ENCODE assay signal across 8 cellular contexts in the genomic region with DNA sequence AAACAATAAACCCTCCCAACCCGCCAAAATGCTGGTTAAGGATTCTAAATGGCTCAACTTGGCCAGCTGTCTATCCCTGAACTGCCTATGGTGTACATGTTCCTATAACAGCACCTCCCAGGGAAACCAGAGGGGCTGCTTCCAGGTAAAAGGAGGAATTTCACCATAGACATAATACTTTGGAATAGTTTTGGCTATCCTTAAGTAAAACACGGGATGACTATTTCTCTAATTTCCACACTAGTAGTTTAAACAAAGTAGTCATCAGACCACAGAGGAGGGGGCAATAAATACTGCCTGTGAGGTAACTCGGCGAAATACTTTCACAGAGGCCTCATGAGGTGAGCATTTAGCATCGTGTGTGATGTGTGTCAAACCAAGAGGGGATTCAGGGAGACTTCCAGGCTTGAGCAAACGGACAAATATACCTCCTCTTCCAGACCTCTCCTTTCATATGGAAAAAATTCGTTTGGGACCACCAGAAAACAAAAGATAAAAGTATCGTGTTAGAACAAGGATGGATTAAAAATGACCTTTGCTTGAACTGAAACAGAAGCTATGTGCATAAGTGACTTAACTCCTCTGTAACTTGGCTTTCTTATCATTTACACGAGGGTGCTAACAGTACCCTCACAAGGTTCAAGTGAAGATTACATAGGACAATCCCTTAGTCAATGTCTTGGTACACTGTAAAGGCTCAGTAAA. TPM values are rescaled to one million over a fixed set of nuclear protein-coding genes. Genes with fewer than 3 reads are reported as not detected.
A peak's percentile ranks its signal among the peaks of the same experiment; 100 is the strongest.
DNase-seq lines count a peak whose midpoint lies in the region; ATAC-seq and TF ChIP-seq lines count a peak whose summit lies in the region.

No MANE protein-coding gene starts in this region.

- H3K4me1 Mint-ChIP-seq in Calu3 (ENCODE audit: low read depth, unreplicated experiment) (peaks cover 9% of the 10 kb centered on the region), endodermal cell (peaks cover 13% of the 10 kb centered on the region)

- H3K27me3 Mint-ChIP-seq in Calu3 (ENCODE audit: unreplicated experiment) (no peaks in the 10 kb centered on the region), endodermal cell (ENCODE audit: insufficient read depth) (no peaks in the 10 kb centered on the region)

- peak overlapping the region; percentile 88 for H3K9ac ChIP-seq in endodermal cell (ENCODE audit: extremely low read depth, low read length, poor library complexity, severe bottlenecking)

- H3K79me2 ChIP-seq in OCI-LY7 (ENCODE audit: insufficient read depth, low read depth, low read length), result peaks cover 39% of the 10 kb centered on the region

- CTCF ChIA-PET in Calu3 (lab: Charles Lee), result no interaction called here
- CTCF ChIA-PET in OCI-LY7 (lab: Charles Lee; ENCODE audit: unreplicated experiment), result no interaction called here

- TF ChIP-seq CTCF in Calu3 (IDR thresholded peaks at IDR 0.05; ENCODE audit: unreplicated experiment) (no peak), OCI-LY7 (conservative IDR thresholded peaks at IDR 0.05; ENCODE audit: low read length) (no peak), endodermal cell (conservative IDR thresholded peaks at IDR 0.05) (no peak), ovary (IDR thresholded peaks at IDR 0.05) (no peak)

- H3K27me3 ChIP-seq in endodermal cell (ENCODE audit: control insufficient read depth, insufficient read depth, low read length, poor library complexity, severe bottlenecking) (no peaks in the 10 kb centered on the region), ovary (no peaks in the 10 kb centered on the region)

- H3K4me1 ChIP-seq in OCI-LY7 (ENCODE audit: insufficient read depth, low read length, poor library complexity, severe bottlenecking) (peaks cover 17% of the 10 kb centered on the region), endodermal cell (ENCODE audit: control insufficient read depth, insufficient read depth, low read length) (peaks cover 6% of the 10 kb centered on the region), ovary (ENCODE audit: insufficient read depth) (peaks cover 2% of the 10 kb centered on the region)

- TF ChIP-seq POLR2A in ovary (IDR thresholded peaks at IDR 0.05), result no peak

- H3K36me3 Mint-ChIP-seq in Calu3 (ENCODE audit: insufficient read depth, unreplicated experiment) (peaks cover 26% of the 10 kb centered on the region), endodermal cell (ENCODE audit: low read depth) (peaks cover 6% of the 10 kb centered on the region)

- no peaks in the 10 kb centered on the region for H3K9me2 ChIP-seq in OCI-LY7 (ENCODE audit: insufficient read depth, low read length)

- peak overlapping the region; percentile 72 for H3K27ac ChIP-seq in OCI-LY7 (ENCODE audit: low read depth, low read length, poor library complexity, severe bottlenecking)
- H3K27ac ChIP-seq in endodermal cell (ENCODE audit: low read depth, low read length), result no peak overlapping the region
- H3K27ac ChIP-seq in ovary, result peak overlapping the region in 1 of 2 donors; percentile 94

- H3K4me3 Mint-ChIP-seq in Calu3 (ENCODE audit: low read depth, unreplicated experiment) (peak overlapping the region; percentile 73), endodermal cell (peak overlapping the region; percentile 97)

- no TSS peak for BruUV-seq in Calu3 (replicated peaks; lab: Mats Ljungman, UMichigan)
- BruUV-seq in OCI-LY7 (replicated peaks; lab: Mats Ljungman, UMichigan), result no TSS peak

- H3K27ac Mint-ChIP-seq in Calu3 (ENCODE audit: unreplicated experiment) (peak overlapping the region; percentile 90), endodermal cell (peak overlapping the region; percentile 3)

- no peak for ATAC-seq in HG02759 (IDR thresholded peaks at IDR 0.05; ENCODE audit: unreplicated experiment)
- ATAC-seq in HG03097 (IDR thresholded peaks at IDR 0.05; ENCODE audit: low FRiP score, unreplicated experiment), result no peak

- no peak for TF ChIP-seq EP300 in ovary (IDR thresholded peaks at IDR 0.05)

- WGBS in endodermal cell (ENCODE audit: insufficient coverage in 1 of 2, insufficient read length in 1 of 2), 2 experiments, result 70 to 82% methylated on average over 5 to 9 of the region's 9 CpGs
- 38 to 51% (median 40%) methylated on average over 9 of the region's 9 CpGs for WGBS in ovary, 3 donors

- H3K9me3 Mint-ChIP-seq in Calu3 (ENCODE audit: low read depth, unreplicated experiment), result no peaks in the 10 kb centered on the region
- H3K9me3 Mint-ChIP-seq in endodermal cell, result no peaks in the 10 kb centered on the region

- intact Hi-C loops in Calu3 (cut with micrococcal nuclease; ENCODE audit: unreplicated experiment) (no loop called here), OCI-LY7 (cut with micrococcal nuclease; ENCODE audit: unreplicated experiment) (loop anchor here (10.0 kb wide), 1 partner anchor 177 kb away; the partner anchor contains the start of gene KIZ), ovary (cut with DNase I) (no loop called here)

- POLR2A ChIA-PET in OCI-LY7 (lab: Charles Lee), result interaction anchor here (0.6 to 0.9 kb wide), 2 partner anchors 64 to 272 kb away, joined by 3 to 4 read pairs; no protein-coding TSS in a partner anchor

- H3K4me2 ChIP-seq in OCI-LY7 (ENCODE audit: low read length), result peak overlapping the region; percentile 92

- H3K36me3 ChIP-seq in OCI-LY7 (ENCODE audit: insufficient read depth, low read length), result peaks cover 13% of the 10 kb centered on the region
- H3K36me3 ChIP-seq in endodermal cell (ENCODE audit: control insufficient read depth, insufficient read depth, low read length), result no peaks in the 10 kb centered on the region
- no peaks in the 10 kb centered on the region for H3K36me3 ChIP-seq in ovary

- no peaks in the 10 kb centered on the region for H3K9me3 ChIP-seq in OCI-LY7 (ENCODE audit: low read length)
- H3K9me3 ChIP-seq in endodermal cell (ENCODE audit: control insufficient read depth, low read length), result no peaks in the 10 kb centered on the region
- H3K9me3 ChIP-seq in ovary, result no peaks in the 10 kb centered on the region

- no peak for DNase-seq in Calu3
- DNase-seq in OCI-LY7 (ENCODE audit: low spot score), result peak; percentile 8
- DNase-seq in endodermal cell, result no peak
- no peak for DNase-seq in ovary
- no peak for DNase-seq in NCI-H187 (lab: John Stamatoyannopoulos, UW)
- no peak for DNase-seq in iPS-NIHi7 (ENCODE audit: extremely low spot score)

- peaks cover 16% of the 10 kb centered on the region; the same call in 1 of the 2 replicates for H4K20me1 ChIP-seq in OCI-LY7 (ENCODE audit: insufficient read depth, low read length)

- peak overlapping the region; percentile 92 for H2AFZ ChIP-seq in OCI-LY7 (ENCODE audit: low read length)

- H3K4me3 ChIP-seq in OCI-LY7 (ENCODE audit: low read depth, low read length, poor library complexity, severe bottlenecking), result peak overlapping the region; percentile 95
- H3K4me3 ChIP-seq in endodermal cell (ENCODE audit: low read length), result peak overlapping the region; percentile 93
- H3K4me3 ChIP-seq in ovary, result peak overlapping the region; percentile 97

RNA-seq across cellular contexts. Expression of gene XRN2, which starts 1.0 kb away (rescaled TPM):
- total RNA-seq in Calu3 (2022) (23.4 and 24.7 TPM in 2 replicates), OCI-LY7 (2022) (47.9 and 50.3 TPM in 2 replicates), endodermal cell (100 to 1,000 TPM in 1 of 2 donors, 10 to 100 TPM in 1; 91.5 to 101 TPM), ovary (10 to 100 TPM; 47.6 to 64.8 (median 50.2) TPM)
- 43.7 and 47.9 TPM in 2 replicates for total RNA-seq in OCI-LY7 (2014; rRNA removed; shearing (Covaris generic))
- polyA plus RNA-seq in endodermal cell (2013, experiment 1 of 2), result 100 TPM
- polyA plus RNA-seq in endodermal cell (2013, experiment 2 of 2), result 95.6 TPM
- polyA plus RNA-seq in ovary, result 10 to 100 TPM; 35.8 to 65.8 TPM
